10 cellular contexts compared by ENCODE assay signal in genomic region chr2:201237486-201238241, GRCh38. TPM values are rescaled to one million over a fixed set of nuclear protein-coding genes. Genes with fewer than 3 reads are reported as not detected.
A peak's percentile ranks its signal among the peaks of the same experiment; 100 is the strongest.
DNase-seq lines count a peak whose midpoint lies in the region; ATAC-seq and TF ChIP-seq lines count a peak whose summit lies in the region.
"Had no signal": no experiment of that assay in that cellular context is flagged by ENCODE, and none has a peak within 500 bp of the region (broad histone marks: within the 10 kb centered on the region; RNA-seq: fewer than 3 reads in every experiment).

No MANE protein-coding gene starts in this region.

- H3K36me3 Mint-ChIP-seq in activated T-cell treated with anti-CD3 and anti-CD28 coated beads, Interleukin-2, amount 50 U/mL, for 72 hours (ENCODE audit: insufficient read depth in 2 of 2) = peaks cover 31 to 48% of the 10 kb centered on the region in 2 donors
- H3K36me3 Mint-ChIP-seq in activated naive CD8-positive, alpha-beta T cell = peaks cover 38% of the 10 kb centered on the region
- peaks cover 87% of the 10 kb centered on the region for H3K36me3 Mint-ChIP-seq in stimulated activated effector memory CD8-positive, alpha-beta T cell treated with anti-CD3 and anti-CD28 coated beads, Interleukin-12 subunit alpha, Interleukin-12 subunit beta, amount 100 ng/mL, for 72 hours

- H3K9me3 Mint-ChIP-seq in activated T-cell treated with anti-CD3 and anti-CD28 coated beads, Interleukin-2, amount 50 U/mL, for 72 hours = peaks cover 3 to 7% of the 10 kb centered on the region in 2 donors
- peaks cover 5% of the 10 kb centered on the region for H3K9me3 Mint-ChIP-seq in activated naive CD8-positive, alpha-beta T cell (ENCODE audit: low read depth)
- H3K9me3 Mint-ChIP-seq in stimulated activated effector memory CD8-positive, alpha-beta T cell treated with anti-CD3 and anti-CD28 coated beads, Interleukin-12 subunit alpha, Interleukin-12 subunit beta, amount 100 ng/mL, for 72 hours = no peaks in the 10 kb centered on the region

- TF ChIP-seq CTCF in colonic mucosa (IDR thresholded peaks at IDR 0.05) = no peak

- H3K4me3 ChIP-seq in colonic mucosa = no peak overlapping the region

- H3K27ac ChIP-seq in colonic mucosa = no peak overlapping the region

- intact Hi-C loops in colonic mucosa (cut with DNase I) = loop anchor here (5.0 kb wide), 1 partner anchor 125 kb away; no protein-coding TSS in a partner anchor

- H3K27me3 ChIP-seq in colonic mucosa = no peaks in the 10 kb centered on the region

- no peaks in the 10 kb centered on the region for H3K9me3 ChIP-seq in colonic mucosa

- H3K27ac Mint-ChIP-seq in activated T-cell treated with anti-CD3 and anti-CD28 coated beads, Interleukin-2, amount 50 U/mL, for 72 hours = peak overlapping the region; percentile 97
- H3K27ac Mint-ChIP-seq in activated naive CD8-positive, alpha-beta T cell = peak overlapping the region; percentile 18
- peak overlapping the region; percentile 94 for H3K27ac Mint-ChIP-seq in stimulated activated effector memory CD8-positive, alpha-beta T cell treated with anti-CD3 and anti-CD28 coated beads, Interleukin-12 subunit alpha, Interleukin-12 subunit beta, amount 100 ng/mL, for 72 hours

- no peak for DNase-seq in activated T-cell treated with anti-CD3 and anti-CD28 coated beads, Interleukin-2, amount 50 U/mL, for 72 hours
- DNase-seq in activated T-cell treated with anti-CD3 and anti-CD28 coated beads, Interleukin-2, amount 50 U/mL, for 1 hour = no peak
- DNase-seq in MV-4-11 (lab: John Stamatoyannopoulos, UW) = peak; percentile 64
- no peak for DNase-seq in stimulated activated effector memory CD8-positive, alpha-beta T cell treated with anti-CD3 and anti-CD28 coated beads, Interleukin-12 subunit alpha, Interleukin-12 subunit beta, amount 100 ng/mL, for 72 hours (ENCODE audit: low spot score in 2 of 2)
- no peak for DNase-seq in colonic mucosa
- DNase-seq in iPS-NIHi7 (ENCODE audit: extremely low spot score) = no peak
- DNase-seq: NCI-H2029 treated with DMSO at 0.1 percent for 48 hours had no signal

- no peak for ATAC-seq in activated T-cell treated with anti-CD3 and anti-CD28 coated beads, Interleukin-2, amount 50 U/mL, for 72 hours (replicated peaks in 1 of 2)
- ATAC-seq in stimulated activated effector memory CD8-positive, alpha-beta T cell treated with anti-CD3 and anti-CD28 coated beads, Interleukin-12 subunit alpha, Interleukin-12 subunit beta, amount 100 ng/mL, for 72 hours = no peak
- ATAC-seq in GM21390 (IDR thresholded peaks at IDR 0.05; ENCODE audit: unreplicated experiment) = no peak
- ATAC-seq: left lobe of liver had no signal

- no peak overlapping the region for H3K9ac ChIP-seq in colonic mucosa (ENCODE audit: low read depth in 2 of 2, low read length in 2 of 2)

- no peaks in the 10 kb centered on the region for H3K27me3 Mint-ChIP-seq in activated T-cell treated with anti-CD3 and anti-CD28 coated beads, Interleukin-2, amount 50 U/mL, for 72 hours (ENCODE audit: low read depth)
- no peaks in the 10 kb centered on the region for H3K27me3 Mint-ChIP-seq in activated naive CD8-positive, alpha-beta T cell

- H3K4me1 Mint-ChIP-seq in activated T-cell treated with anti-CD3 and anti-CD28 coated beads, Interleukin-2, amount 50 U/mL, for 72 hours (ENCODE audit: low read depth) = peaks cover 49% of the 10 kb centered on the region
- peaks cover 58% of the 10 kb centered on the region for H3K4me1 Mint-ChIP-seq in activated naive CD8-positive, alpha-beta T cell (ENCODE audit: low read depth)
- H3K4me1 Mint-ChIP-seq in stimulated activated effector memory CD8-positive, alpha-beta T cell treated with anti-CD3 and anti-CD28 coated beads, Interleukin-12 subunit alpha, Interleukin-12 subunit beta, amount 100 ng/mL, for 72 hours = peaks cover 43% of the 10 kb centered on the region

- peaks cover 3% of the 10 kb centered on the region for H3K4me1 ChIP-seq in colonic mucosa

- peak overlapping the region; percentile 31 to 93 for H3K4me3 Mint-ChIP-seq in activated T-cell treated with anti-CD3 and anti-CD28 coated beads, Interleukin-2, amount 50 U/mL, for 72 hours
- H3K4me3 Mint-ChIP-seq in activated naive CD8-positive, alpha-beta T cell = peak overlapping the region; percentile 96
- peak overlapping the region; percentile 91 for H3K4me3 Mint-ChIP-seq in stimulated activated effector memory CD8-positive, alpha-beta T cell treated with anti-CD3 and anti-CD28 coated beads, Interleukin-12 subunit alpha, Interleukin-12 subunit beta, amount 100 ng/mL, for 72 hours

- H3K36me3 ChIP-seq in colonic mucosa = no peaks in the 10 kb centered on the region

RNA-seq across cellular contexts. Expression of gene CASP8, which starts 22.7 kb away (rescaled TPM):
- 10 to 100 TPM; 45.0 to 78.7 TPM for total RNA-seq in activated T-cell treated with anti-CD3 and anti-CD28 coated beads, Interleukin-2, amount 50 U/mL, for 72 hours
- total RNA-seq in colonic mucosa = 10 to 100 TPM; 25.5 to 31.9 TPM

RNA-seq across cellular contexts. Expression of gene CASP10, which starts 54.7 kb away (rescaled TPM):
- total RNA-seq in activated T-cell treated with anti-CD3 and anti-CD28 coated beads, Interleukin-2, amount 50 U/mL, for 72 hours = 10 to 100 TPM; 15.7 to 17.4 TPM
- 10 to 100 TPM; 28.0 to 52.3 TPM for total RNA-seq in colonic mucosa

Comparison
In these comparisons a context has a peak if more than half of its experiments do, and no peak if none do; other contexts are left out.
1. H3K27ac Mint-ChIP-seq: peak in every context shown above with its lines; median percentile 97 in activated T-cell treated with anti-CD3 and anti-CD28 coated beads, Interleukin-2, amount 50 U/mL, for 72 hours; 94 in stimulated activated effector memory CD8-positive, alpha-beta T cell treated with anti-CD3 and anti-CD28 coated beads, Interleukin-12 subunit alpha, Interleukin-12 subunit beta, amount 100 ng/mL, for 72 hours; 18 in activated naive CD8-positive, alpha-beta T cell.